20 cellular contexts compared by ENCODE assay signal in the genomic region with DNA sequence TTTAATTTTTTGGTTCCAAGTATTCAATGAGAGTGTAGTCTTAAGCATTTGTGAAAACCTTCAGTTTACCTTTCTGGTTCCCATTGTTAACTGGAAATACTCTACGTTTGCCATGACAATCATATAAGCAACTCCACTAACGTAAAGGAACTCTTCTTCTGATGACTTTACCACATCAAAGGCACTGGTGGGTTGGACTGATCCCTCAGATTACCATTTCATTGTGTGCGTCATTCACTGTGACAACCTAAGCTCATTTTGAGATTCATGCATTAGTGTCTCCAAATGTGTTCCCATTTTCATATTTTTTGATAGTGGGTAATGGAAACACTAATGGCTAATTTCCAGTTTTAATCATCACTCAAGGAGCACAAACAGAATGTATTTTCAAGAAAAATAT.
"Had no signal": no experiment of that assay in that cellular context is flagged by ENCODE, and none has a peak within 500 bp of the region (broad histone marks: within the 10 kb centered on the region; RNA-seq: fewer than 3 reads in every experiment).

No MANE protein-coding gene starts in this region.

- H3K4me1 ChIP-seq: colonic mucosa, suprapubic skin, transverse colon, vagina had no signal

- H3K9me3 Mint-ChIP-seq: central memory CD8-positive, alpha-beta T cell; endodermal cell; memory B cell; naive B cell; neural crest cell; stimulated activated naive CD8-positive, alpha-beta T cell treated with anti-CD3 and anti-CD28 coated beads, Interleukin-15, amount 100 ng/mL, for 72 hours had no signal

- ATAC-seq: left ventricle myocardium superior; mucosa of descending colon; stimulated activated naive CD8-positive, alpha-beta T cell treated with anti-CD3 and anti-CD28 coated beads, Interleukin-15, amount 100 ng/mL, for 72 hours; T-helper 17 cell had no signal

- H3K36me3 Mint-ChIP-seq: memory B cell, naive B cell had no signal

- H3K4me3 Mint-ChIP-seq: central memory CD8-positive, alpha-beta T cell; endodermal cell; memory B cell; naive B cell; neural crest cell; stimulated activated naive CD8-positive, alpha-beta T cell treated with anti-CD3 and anti-CD28 coated beads, Interleukin-15, amount 100 ng/mL, for 72 hours; T-helper 17 cell had no signal

- H3K27ac ChIP-seq: brain microvascular endothelial cell, colonic mucosa, epithelial cell of prostate, suprapubic skin, transverse colon, vagina, WERI-Rb-1 had no signal

- H3K36me3 ChIP-seq: brain microvascular endothelial cell, colonic mucosa, suprapubic skin, transverse colon, vagina, WERI-Rb-1 had no signal

- H3K27me3 ChIP-seq: brain microvascular endothelial cell, colonic mucosa, suprapubic skin, transverse colon, vagina had no signal

- H3K4me3 ChIP-seq: colonic mucosa, mucosa of descending colon, suprapubic skin, transverse colon, vagina had no signal

- H3K27ac Mint-ChIP-seq: endodermal cell; memory B cell; naive B cell; progenitor cell of endocrine pancreas; stimulated activated naive CD8-positive, alpha-beta T cell treated with anti-CD3 and anti-CD28 coated beads, Interleukin-15, amount 100 ng/mL, for 72 hours; T-helper 17 cell had no signal

- H3K27me3 Mint-ChIP-seq: central memory CD8-positive, alpha-beta T cell; T-helper 17 cell had no signal

- DNase-seq: aorta; brain microvascular endothelial cell; colonic mucosa; endodermal cell; foreskin fibroblast; left ventricle myocardium superior; mucosa of descending colon; naive B cell; stimulated activated CD4-positive, alpha-beta T cell treated with anti-CD3 and anti-CD28 coated beads, Interleukin-2, amount 100 ng/mL, for 24 hours; stimulated activated naive CD8-positive, alpha-beta T cell treated with anti-CD3 and anti-CD28 coated beads, Interleukin-15, amount 100 ng/mL, for 72 hours; T-helper 17 cell; transverse colon; WERI-Rb-1 had no signal

- H3K4me1 Mint-ChIP-seq: central memory CD8-positive, alpha-beta T cell; endodermal cell; memory B cell; naive B cell; stimulated activated naive CD8-positive, alpha-beta T cell treated with anti-CD3 and anti-CD28 coated beads, Interleukin-15, amount 100 ng/mL, for 72 hours; T-helper 17 cell had no signal

- H3K9me3 ChIP-seq: colonic mucosa, mucosa of descending colon, suprapubic skin, transverse colon, vagina had no signal
